In the genomic region with DNA sequence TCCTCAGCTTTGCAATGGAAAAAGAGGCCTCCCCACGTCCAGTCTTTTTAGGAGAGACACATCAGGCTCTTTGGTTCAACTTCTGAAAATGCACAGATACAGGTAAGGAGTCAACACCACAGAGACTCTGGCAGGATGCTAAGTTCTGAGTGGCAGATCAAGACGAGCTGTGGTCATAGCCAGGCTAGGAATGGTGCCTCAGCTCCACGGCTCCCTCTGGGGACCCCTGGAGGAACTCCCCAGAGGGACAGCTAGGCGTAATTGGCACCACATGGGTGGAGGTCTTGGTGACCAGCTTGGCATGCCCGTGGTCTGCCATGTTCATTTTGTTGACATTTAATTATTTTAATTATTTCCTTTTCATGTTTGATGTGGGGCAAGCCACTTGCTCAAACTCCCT, we compare ENCODE assay signal across 2 cellular contexts.
TF ChIP-seq lines count a peak whose summit lies in the region.

No MANE protein-coding gene starts in this region.

TF ChIP-seq in SK-N-SH, 30 proteins besides CTCF, POLR2A, EP300 and RAD21:
- TF ChIP-seq USF2 (IDR thresholded peaks at IDR 0.05; ENCODE audit: borderline replicate concordance, low read depth, low read length) (no peak), EZH2phosphoT487 (IDR thresholded peaks at IDR 0.05; ENCODE audit: borderline replicate concordance, low read depth) (no peak), SMC3 (IDR thresholded peaks at IDR 0.05; ENCODE audit: low read depth, low read length) (no peak), RFX5 (IDR thresholded peaks at IDR 0.05; ENCODE audit: low read length) (no peak), JUND (IDR thresholded peaks at IDR 0.05) (no peak), TEAD4 (IDR thresholded peaks at IDR 0.05; ENCODE audit: borderline replicate concordance, insufficient read depth) (no peak), FOSL2 (IDR thresholded peaks at IDR 0.05; ENCODE audit: borderline replicate concordance, low read depth) (no peak), POLR2AphosphoS5 (IDR thresholded peaks at IDR 0.05; ENCODE audit: low read depth, low read length) (no peak), GABPA (IDR thresholded peaks at IDR 0.05; ENCODE audit: low read depth) (no peak), RXRA (IDR thresholded peaks at IDR 0.05; ENCODE audit: borderline replicate concordance, low read depth) (no peak), FOXM1 (IDR thresholded peaks at IDR 0.05; ENCODE audit: low read depth) (no peak)
- TF ChIP-seq, protein P1, sequence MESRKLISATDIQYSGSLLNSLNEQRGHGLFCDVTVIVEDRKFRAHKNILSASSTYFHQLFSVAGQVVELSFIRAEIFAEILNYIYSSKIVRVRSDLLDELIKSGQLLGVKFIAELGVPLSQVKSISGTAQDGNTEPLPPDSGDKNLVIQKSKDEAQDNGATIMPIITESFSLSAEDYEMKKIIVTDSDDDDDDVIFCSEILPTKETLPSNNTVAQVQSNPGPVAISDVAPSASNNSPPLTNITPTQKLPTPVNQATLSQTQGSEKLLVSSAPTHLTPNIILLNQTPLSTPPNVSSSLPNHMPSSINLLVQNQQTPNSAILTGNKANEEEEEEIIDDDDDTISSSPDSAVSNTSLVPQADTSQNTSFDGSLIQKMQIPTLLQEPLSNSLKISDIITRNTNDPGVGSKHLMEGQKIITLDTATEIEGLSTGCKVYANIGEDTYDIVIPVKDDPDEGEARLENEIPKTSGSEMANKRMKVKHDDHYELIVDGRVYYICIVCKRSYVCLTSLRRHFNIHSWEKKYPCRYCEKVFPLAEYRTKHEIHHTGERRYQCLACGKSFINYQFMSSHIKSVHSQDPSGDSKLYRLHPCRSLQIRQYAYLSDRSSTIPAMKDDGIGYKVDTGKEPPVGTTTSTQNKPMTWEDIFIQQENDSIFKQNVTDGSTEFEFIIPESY (IDR thresholded peaks at IDR 0.05; ENCODE audit: borderline replicate concordance, low read depth) = no peak
- TF ChIP-seq, protein P2, sequence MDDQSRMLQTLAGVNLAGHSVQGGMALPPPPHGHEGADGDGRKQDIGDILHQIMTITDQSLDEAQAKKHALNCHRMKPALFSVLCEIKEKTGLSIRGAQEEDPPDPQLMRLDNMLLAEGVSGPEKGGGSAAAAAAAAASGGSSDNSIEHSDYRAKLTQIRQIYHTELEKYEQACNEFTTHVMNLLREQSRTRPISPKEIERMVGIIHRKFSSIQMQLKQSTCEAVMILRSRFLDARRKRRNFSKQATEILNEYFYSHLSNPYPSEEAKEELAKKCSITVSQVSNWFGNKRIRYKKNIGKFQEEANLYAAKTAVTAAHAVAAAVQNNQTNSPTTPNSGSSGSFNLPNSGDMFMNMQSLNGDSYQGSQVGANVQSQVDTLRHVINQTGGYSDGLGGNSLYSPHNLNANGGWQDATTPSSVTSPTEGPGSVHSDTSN (IDR thresholded peaks at IDR 0.05) = no peak
TF ChIP-seq in SK-N-SH: peak in this region for 0.

TF ChIP-seq in SK-N-SH treated with all-trans-retinoic acid at 6 μM for 48 hours, 23 proteins besides CTCF, POLR2A, EP300 and RAD21 (continued from another document):
- TF ChIP-seq PATZ1 (CRISPR knock-in tag; IDR thresholded peaks at IDR 0.05; ENCODE audit: borderline replicate concordance) (no peak), GLIS3 (CRISPR knock-in tag; IDR thresholded peaks at IDR 0.05) (no peak), RARB (CRISPR knock-in tag; IDR thresholded peaks at IDR 0.05) (no peak), CSRNP3 (CRISPR knock-in tag; IDR thresholded peaks at IDR 0.05) (no peak), ISL1 (CRISPR knock-in tag; IDR thresholded peaks at IDR 0.05) (no peak), TOX (CRISPR knock-in tag; IDR thresholded peaks at IDR 0.05; ENCODE audit: borderline replicate concordance) (no peak), ZNF70 (CRISPR knock-in tag; IDR thresholded peaks at IDR 0.05) (no peak), CSDC2 (CRISPR knock-in tag; IDR thresholded peaks at IDR 0.05) (no peak), ZNF565 (CRISPR knock-in tag; conservative IDR thresholded peaks at IDR 0.05; ENCODE audit: low read depth) (no peak), PPARA (CRISPR knock-in tag; IDR thresholded peaks at IDR 0.05; ENCODE audit: borderline replicate concordance) (no peak), ARNTL (CRISPR knock-in tag; IDR thresholded peaks at IDR 0.05; ENCODE audit: borderline replicate concordance, low read depth) (no peak), POU6F1 (CRISPR knock-in tag; IDR thresholded peaks at IDR 0.05; ENCODE audit: borderline replicate concordance, low read depth) (no peak), ZC3H10 (CRISPR knock-in tag; IDR thresholded peaks at IDR 0.05) (no peak), SNAI2 (CRISPR knock-in tag; IDR thresholded peaks at IDR 0.05) (no peak), ESRRG (CRISPR knock-in tag; IDR thresholded peaks at IDR 0.05) (no peak), OSR1 (CRISPR knock-in tag; IDR thresholded peaks at IDR 0.05) (no peak)
- TF ChIP-seq, protein P3, sequence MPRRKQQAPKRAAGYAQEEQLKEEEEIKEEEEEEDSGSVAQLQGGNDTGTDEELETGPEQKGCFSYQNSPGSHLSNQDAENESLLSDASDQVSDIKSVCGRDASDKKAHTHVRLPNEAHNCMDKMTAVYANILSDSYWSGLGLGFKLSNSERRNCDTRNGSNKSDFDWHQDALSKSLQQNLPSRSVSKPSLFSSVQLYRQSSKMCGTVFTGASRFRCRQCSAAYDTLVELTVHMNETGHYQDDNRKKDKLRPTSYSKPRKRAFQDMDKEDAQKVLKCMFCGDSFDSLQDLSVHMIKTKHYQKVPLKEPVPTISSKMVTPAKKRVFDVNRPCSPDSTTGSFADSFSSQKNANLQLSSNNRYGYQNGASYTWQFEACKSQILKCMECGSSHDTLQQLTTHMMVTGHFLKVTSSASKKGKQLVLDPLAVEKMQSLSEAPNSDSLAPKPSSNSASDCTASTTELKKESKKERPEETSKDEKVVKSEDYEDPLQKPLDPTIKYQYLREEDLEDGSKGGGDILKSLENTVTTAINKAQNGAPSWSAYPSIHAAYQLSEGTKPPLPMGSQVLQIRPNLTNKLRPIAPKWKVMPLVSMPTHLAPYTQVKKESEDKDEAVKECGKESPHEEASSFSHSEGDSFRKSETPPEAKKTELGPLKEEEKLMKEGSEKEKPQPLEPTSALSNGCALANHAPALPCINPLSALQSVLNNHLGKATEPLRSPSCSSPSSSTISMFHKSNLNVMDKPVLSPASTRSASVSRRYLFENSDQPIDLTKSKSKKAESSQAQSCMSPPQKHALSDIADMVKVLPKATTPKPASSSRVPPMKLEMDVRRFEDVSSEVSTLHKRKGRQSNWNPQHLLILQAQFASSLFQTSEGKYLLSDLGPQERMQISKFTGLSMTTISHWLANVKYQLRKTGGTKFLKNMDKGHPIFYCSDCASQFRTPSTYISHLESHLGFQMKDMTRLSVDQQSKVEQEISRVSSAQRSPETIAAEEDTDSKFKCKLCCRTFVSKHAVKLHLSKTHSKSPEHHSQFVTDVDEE (CRISPR knock-in tag; IDR thresholded peaks at IDR 0.05) = no peak
